27 cellular contexts compared by ENCODE assay signal in genomic region chr4:7239844-7240243, GRCh38. TPM values are rescaled to one million over a fixed set of nuclear protein-coding genes. Genes with fewer than 3 reads are reported as not detected.
"Had no signal": no experiment of that assay in that cellular context is flagged by ENCODE, and none has a peak within 500 bp of the region (broad histone marks: within the 10 kb centered on the region; RNA-seq: fewer than 3 reads in every experiment).

No MANE protein-coding gene starts in this region.

- H3K4me3 ChIP-seq: coronary artery, dorsolateral prefrontal cortex, gastroesophageal sphincter, lower lobe of right lung, upper lobe of left lung had no signal

- FAIRE-seq: small intestine had no signal

- H3K27me3 ChIP-seq: dorsolateral prefrontal cortex, gastroesophageal sphincter, upper lobe of left lung had no signal

- H3K9me3 ChIP-seq: gastroesophageal sphincter, lower lobe of right lung, upper lobe of left lung had no signal

- H3K36me3 ChIP-seq: gastroesophageal sphincter, lower lobe of right lung, upper lobe of left lung had no signal

- H3K27ac ChIP-seq: coronary artery, dorsolateral prefrontal cortex, gastroesophageal sphincter, lower lobe of right lung, upper lobe of left lung had no signal

- DNase-seq: activated CD4-positive, alpha-beta memory T cell treated with anti-CD3 and anti-CD28 coated beads, Interleukin-2, amount 10 ng/mL, durations not matched to agents 7 days and 5 days; activated CD4-positive, alpha-beta T cell treated with anti-CD3 and anti-CD28 coated beads for 1 hour; activated CD4-positive, alpha-beta T cell treated with anti-CD3 and anti-CD28 coated beads, Interleukin-2, amount 10 ng/mL, durations not matched to agents 7 days and 5 days; activated CD8-positive, alpha-beta memory T cell treated with anti-CD3 and anti-CD28 coated beads, Interleukin-2, amount 50 U/mL, for 48 hours; activated effector memory CD4-positive, alpha-beta T cell treated with Interleukin-2 at 50 U/mL for 16 hours; activated naive CD4-positive, alpha-beta T cell treated with Interleukin-2 at 50 U/mL for 16 hours; activated T-cell treated with anti-CD3 and anti-CD28 coated beads, Interleukin-2, amount 50 U/mL, for 72 hours; anterior cingulate cortex; dorsolateral prefrontal cortex; effector memory CD8-positive, alpha-beta T cell; erythroblast; hypothalamus; immature natural killer cell; mesenchymal stem cell; naive thymus-derived CD8-positive, alpha-beta T cell; small intestine; stimulated activated CD4-positive, alpha-beta T cell treated with anti-CD3 and anti-CD28 coated beads, Interleukin-4, amount 100 ng/mL, for 24 hours; SW 1271; T-helper 2 cell; upper lobe of left lung had no signal

- ATAC-seq: activated T-cell treated with anti-CD3 and anti-CD28 coated beads, Interleukin-2, amount 50 U/mL, for 72 hours; effector memory CD8-positive, alpha-beta T cell; gastroesophageal sphincter; left lobe of liver; lower lobe of right lung; naive thymus-derived CD8-positive, alpha-beta T cell; sciatic nerve; stimulated activated effector memory CD8-positive, alpha-beta T cell treated with anti-CD3 and anti-CD28 coated beads, Interleukin-12 subunit alpha, Interleukin-12 subunit beta, amount 100 ng/mL, for 72 hours; WTC11 had no signal

RNA-seq across cellular contexts. Expression of gene SORCS2, which starts 47.5 kb away (rescaled TPM):
- total RNA-seq: activated CD4-positive, alpha-beta T cell treated with anti-CD3 and anti-CD28 coated beads, Interleukin-2, amount 10 ng/mL, durations not matched to agents 7 days and 5 days; naive thymus-derived CD8-positive, alpha-beta T cell had no signal
- polyA plus RNA-seq: naive thymus-derived CD8-positive, alpha-beta T cell had no signal
